Comparison of ENCODE assay signal across 23 cellular contexts in genomic region chr12:100395811-100396210, GRCh38. TPM values are rescaled to one million over a fixed set of nuclear protein-coding genes. Genes with fewer than 3 reads are reported as not detected.
DNase-seq lines count a peak whose midpoint lies in the region; ATAC-seq and TF ChIP-seq lines count a peak whose summit lies in the region.
"Had no signal": no experiment of that assay in that cellular context is flagged by ENCODE, and none has a peak within 500 bp of the region (broad histone marks: within the 10 kb centered on the region; RNA-seq: fewer than 3 reads in every experiment).

No MANE protein-coding gene starts in this region.

- no peak overlapping the region for H3K9ac ChIP-seq in mucosa of rectum (ENCODE audit: low read depth in 1 of 2, low read length in 2 of 2)
- no peak overlapping the region for H3K9ac ChIP-seq in neural progenitor cell
- H3K9ac ChIP-seq: BLaER1 treated with 17β-estradiol and CSF1 and Interleukin-3, amounts not matched to agents 10 nM and 100 nM; GM23248 had no signal

- H3K36me3 Mint-ChIP-seq in neural progenitor cell: no peaks in the 10 kb centered on the region
- H3K36me3 Mint-ChIP-seq: CD14-positive monocyte; CD8-positive, alpha-beta memory T cell had no signal

- TF ChIP-seq CTCF in Peyer's patch (IDR thresholded peaks at IDR 0.05) (peak in 1 of 6 experiments; percentile 15), neural progenitor cell (IDR thresholded peaks at IDR 0.05) (no peak)

- no peak overlapping the region for H3K4me3 ChIP-seq in Peyer's patch
- H3K4me3 ChIP-seq in mucosa of rectum (ENCODE audit: low read length in 2 of 2): no peak overlapping the region
- H3K4me3 ChIP-seq in neural progenitor cell: no peak overlapping the region
- H3K4me3 ChIP-seq: A549; BLaER1 treated with 17β-estradiol and CSF1 and Interleukin-3, amounts not matched to agents 10 nM and 100 nM; GM12878; GM23248 had no signal

- no peaks in the 10 kb centered on the region for H3K27me3 Mint-ChIP-seq in neural progenitor cell (ENCODE audit: insufficient read depth, low read depth)

- peaks cover 9% of the 10 kb centered on the region for H3K4me1 Mint-ChIP-seq in neural progenitor cell
- H3K4me1 Mint-ChIP-seq: CD14-positive monocyte; CD8-positive, alpha-beta memory T cell had no signal

- ATAC-seq in HG02870 (IDR thresholded peaks at IDR 0.05; ENCODE audit: unreplicated experiment): no peak
- ATAC-seq: A549, GM12878 had no signal

- H4K20me1 ChIP-seq in neural progenitor cell (ENCODE audit: low read depth): no peaks in the 10 kb centered on the region
- H4K20me1 ChIP-seq: BLaER1 treated with 17β-estradiol and CSF1 and Interleukin-3, amounts not matched to agents 10 nM and 100 nM had no signal

- H3K36me3 ChIP-seq in Peyer's patch (no peaks in the 10 kb centered on the region), mucosa of rectum (ENCODE audit: control insufficient read depth in 2 of 2, insufficient read depth in 2 of 2, low read length in 2 of 2) (no peaks in the 10 kb centered on the region), neural progenitor cell (no peaks in the 10 kb centered on the region)
- H3K36me3 ChIP-seq: BE2C; BLaER1 treated with 17β-estradiol and CSF1 and Interleukin-3, amounts not matched to agents 10 nM and 100 nM had no signal

- TF ChIP-seq POLR2A in Peyer's patch (IDR thresholded peaks at IDR 0.05): peak in 1 of 2 donors; percentile 43

- no peaks in the 10 kb centered on the region for H3K9me3 Mint-ChIP-seq in neural progenitor cell
- H3K9me3 Mint-ChIP-seq: CD14-positive monocyte; CD4-positive, alpha-beta T cell; CD8-positive, alpha-beta memory T cell had no signal

- H3K27ac Mint-ChIP-seq in neural progenitor cell: no peak overlapping the region
- H3K27ac Mint-ChIP-seq: CD14-positive monocyte; CD4-positive, alpha-beta T cell; CD8-positive, alpha-beta memory T cell had no signal

- H3K27ac ChIP-seq in Peyer's patch (peak overlapping the region in 3 of 4 donors; percentile 17 to 70 (median 53)), mucosa of rectum (ENCODE audit: low read depth in 2 of 2, low read length in 2 of 2) (peak overlapping the region; percentile 52 to 67), neural progenitor cell (no peak overlapping the region)
- H3K27ac ChIP-seq: A549; BLaER1 treated with 17β-estradiol and CSF1 and Interleukin-3, amounts not matched to agents 10 nM and 100 nM; GM23248 had no signal

- H2AFZ ChIP-seq in neural progenitor cell (replicated peaks): no peak overlapping the region
- H2AFZ ChIP-seq: GM23248 had no signal

- no peaks in the 10 kb centered on the region for H3F3A ChIP-seq in neural progenitor cell (ENCODE audit: low read depth)

- H3K4me2 ChIP-seq in neural progenitor cell: no peak overlapping the region
- H3K4me2 ChIP-seq: A549; BLaER1 treated with 17β-estradiol and CSF1 and Interleukin-3, amounts not matched to agents 10 nM and 100 nM had no signal

- peaks cover 0 to 13% (median 0%) of the 10 kb centered on the region in 4 donors for H3K4me1 ChIP-seq in Peyer's patch
- peaks cover 3 to 19% of the 10 kb centered on the region in 2 donors for H3K4me1 ChIP-seq in mucosa of rectum (ENCODE audit: control insufficient read depth in 2 of 2, insufficient read depth in 2 of 2, low read length in 2 of 2)
- H3K4me1 ChIP-seq in neural progenitor cell: no peaks in the 10 kb centered on the region
- H3K4me1 ChIP-seq: A549, BE2C had no signal

- H3K79me2 ChIP-seq in neural progenitor cell (ENCODE audit: low read depth): no peaks in the 10 kb centered on the region

- H3K4me3 Mint-ChIP-seq in neural progenitor cell: no peak overlapping the region
- H3K4me3 Mint-ChIP-seq: CD14-positive monocyte; CD4-positive, alpha-beta T cell; CD8-positive, alpha-beta memory T cell had no signal

- H3K27me3 ChIP-seq in Peyer's patch (no peaks in the 10 kb centered on the region), mucosa of rectum (ENCODE audit: control insufficient read depth in 2 of 2, insufficient read depth in 2 of 2, low read length in 2 of 2) (no peaks in the 10 kb centered on the region), neural progenitor cell (no peaks in the 10 kb centered on the region)
- H3K27me3 ChIP-seq: BE2C; BLaER1 treated with 17β-estradiol and CSF1 and Interleukin-3, amounts not matched to agents 10 nM and 100 nM had no signal

- DNase-seq in Peyer's patch: peak in 1 of 3 donors; percentile 70
- peak; percentile 22 for DNase-seq in islet precursor cell
- no peak for DNase-seq in activated gamma-delta T cell treated with Interleukin-2 at 50 U/mL for 16 hours
- no peak for DNase-seq in neural progenitor cell (ENCODE audit: low spot score)
- DNase-seq: 8988T; ACHN; AML-193; BE2C; CD4-positive, alpha-beta T cell; CD8-positive, alpha-beta memory T cell; DMS 273 treated with DMSO at 0.1 percent for 48 hours; DMS79; EL; GDM1; GM23248; H7; HCEC 1CT had no signal

- no peaks in the 10 kb centered on the region for H3K9me3 ChIP-seq in Peyer's patch
- no peaks in the 10 kb centered on the region for H3K9me3 ChIP-seq in mucosa of rectum (ENCODE audit: control insufficient read depth in 2 of 2, low read length in 2 of 2)
- no peaks in the 10 kb centered on the region for H3K9me3 ChIP-seq in neural progenitor cell (ENCODE audit: low read depth)
- H3K9me3 ChIP-seq: A549; BE2C; BLaER1 treated with 17β-estradiol and CSF1 and Interleukin-3, amounts not matched to agents 10 nM and 100 nM had no signal

RNA-seq across cellular contexts. Expression of gene SLC17A8, which starts 38.9 kb away (rescaled TPM):
- 100 to 1,000 TPM in 1 of 4 donors, 10 to 100 TPM in 2, not detected in 1; 61.9 to 212 (median 83.1) TPM for total RNA-seq in Peyer's patch
- total RNA-seq in neural progenitor cell (ENCODE audit: low replicate concordance): not detected in 2 replicates
- total RNA-seq: CD4-positive, alpha-beta T cell; CD8-positive, alpha-beta memory T cell; GM12878; GM23248; H7 had no signal
